Comparison of ENCODE assay signal across 12 cellular contexts in genomic region chr14:76163668-76164363, GRCh38.
"Had no signal": no experiment of that assay in that cellular context is flagged by ENCODE, and none has a peak within 500 bp of the region (broad histone marks: within the 10 kb centered on the region; RNA-seq: fewer than 3 reads in every experiment).

No MANE protein-coding gene starts in this region.

- H3K27ac Mint-ChIP-seq: T-cell had no signal

- H3K9ac ChIP-seq: SK-N-SH had no signal

- H3K4me2 ChIP-seq: SK-N-SH had no signal

- DNase-seq: activated CD4-positive, alpha-beta T cell treated with anti-CD3 and anti-CD28 coated beads, Interleukin-2, amount 50 U/mL, for 1 hour; activated effector memory CD4-positive, alpha-beta T cell treated with Interleukin-2 at 50 U/mL for 16 hours; activated naive CD4-positive, alpha-beta T cell treated with anti-CD3 and anti-CD28 coated beads, Interleukin-2, amount 50 U/mL, for 16 hours; erythroblast; mesendoderm; SK-N-SH; stimulated activated CD4-positive, alpha-beta T cell treated with anti-CD3 and anti-CD28 coated beads, Interleukin-4, amount 100 ng/mL, for 24 hours; stimulated activated naive CD4-positive, alpha-beta T cell treated with Interleukin-2 at 50 U/mL for 16 hours; T-cell; T-helper 9 cell; trophoblast cell had no signal

- H3K27me3 Mint-ChIP-seq: T-cell had no signal

- H3K4me3 Mint-ChIP-seq: T-cell had no signal

- H3K9me3 ChIP-seq: SK-N-SH had no signal

- H3K9me3 Mint-ChIP-seq: T-cell had no signal

- ATAC-seq: activated CD4-positive, CD25-positive, alpha-beta regulatory T cell treated with anti-CD3 and anti-CD28 coated beads, Interleukin-2, amount 50 U/mL, for 24 hours; T-cell had no signal
